Comparison of ENCODE assay signal across 21 cellular contexts in genomic region chr16:50578147-50578546, GRCh38. TPM values are rescaled to one million over a fixed set of nuclear protein-coding genes. Genes with fewer than 3 reads are reported as not detected.
A peak's percentile ranks its signal among the peaks of the same experiment; 100 is the strongest.
DNase-seq lines count a peak whose midpoint lies in the region; ATAC-seq and TF ChIP-seq lines count a peak whose summit lies in the region.
"Had no signal": no experiment of that assay in that cellular context is flagged by ENCODE, and none has a peak within 500 bp of the region (broad histone marks: within the 10 kb centered on the region; RNA-seq: fewer than 3 reads in every experiment).

No MANE protein-coding gene starts in this region.

- H3K4me1 Mint-ChIP-seq in activated B cell treated with CpG ODN at 0.5 μM for 24 hours (peaks cover 7% of the 10 kb centered on the region), mesothelial cell of epicardium (peaks cover 41% of the 10 kb centered on the region)
- H3K4me1 Mint-ChIP-seq: central memory CD8-positive, alpha-beta T cell had no signal

- H3F3A ChIP-seq in SK-N-SH (replicated peaks; ENCODE audit: insufficient read depth): no peaks in the 10 kb centered on the region

- H3K27ac ChIP-seq in SK-N-SH (ENCODE audit: low read depth in 2 of 2, low read length in 1 of 2): no peak overlapping the region
- H3K27ac ChIP-seq: Peyer's patch, skin epidermis, VCaP had no signal

- H3K9me3 ChIP-seq in SK-N-SH: no peaks in the 10 kb centered on the region
- H3K9me3 ChIP-seq: Peyer's patch, upper lobe of left lung had no signal

- no peaks in the 10 kb centered on the region for H4K20me1 ChIP-seq in SK-N-SH (ENCODE audit: insufficient read depth)

- H3K27me3 Mint-ChIP-seq in activated B cell treated with CpG ODN at 0.5 μM for 24 hours (no peaks in the 10 kb centered on the region), mesothelial cell of epicardium (ENCODE audit: low read depth) (no peaks in the 10 kb centered on the region)
- H3K27me3 Mint-ChIP-seq: CD4-positive, CD25-positive, alpha-beta regulatory T cell; central memory CD8-positive, alpha-beta T cell had no signal

- H3K4me2 ChIP-seq in SK-N-SH: no peak overlapping the region

- 0 out of 2 replicates have a peak, but pooled peaks cover 8% of the 10 kb centered on the region for H3K27me3 ChIP-seq in SK-N-SH (ENCODE audit: insufficient read depth)
- H3K27me3 ChIP-seq: Peyer's patch, upper lobe of left lung had no signal

- DNase-seq in CD1c-positive myeloid dendritic cell (ENCODE audit: extremely low spot score) (peak; percentile 61), activated B cell treated with CpG ODN at 0.5 μM for 24 hours (no peak), mesothelial cell of epicardium (ENCODE audit: low spot score in 2 of 2, unreplicated experiment in 2 of 2) (no peak), SK-N-SH (no peak)
- no peak for DNase-seq in central memory CD4-positive, alpha-beta T cell
- DNase-seq: CD4-positive, CD25-positive, alpha-beta regulatory T cell; endodermal cell; H9; IMR-90; NCI-H1092 treated with DMSO at 0.1 percent for 48 hours; NCI-H526; Peyer's patch; SW 1271; upper lobe of left lung had no signal

- 36% methylated on average over 2 of the region's 2 CpGs for WGBS in SK-N-SH (ENCODE audit: low lambda C conversion rate)

- no peak overlapping the region for H2AFZ ChIP-seq in SK-N-SH (ENCODE audit: low read depth)

- CTCF ChIA-PET in activated B cell treated with CpG ODN at 0.5 μM for 24 hours (lab: Charles Lee) (no interaction called here), SK-N-SH (lab: Yijun Ruan, JAX) (interaction anchor here (1.1 kb wide), 1 partner anchor 15 kb away, joined by 3 read pairs; no protein-coding TSS in a partner anchor)

- no peaks in the 10 kb centered on the region for H3K79me2 ChIP-seq in SK-N-SH (ENCODE audit: insufficient read depth)

- TF ChIP-seq EP300 in Ishikawa (IDR thresholded peaks at IDR 0.05; ENCODE audit: borderline replicate concordance) (no peak), SK-N-SH (IDR thresholded peaks at IDR 0.05; ENCODE audit: borderline replicate concordance in 1 of 2, low read depth in 1 of 2, low read length in 1 of 2) (no peak)

- H3K4me3 Mint-ChIP-seq in activated B cell treated with CpG ODN at 0.5 μM for 24 hours (no peak overlapping the region), mesothelial cell of epicardium (no peak overlapping the region)
- H3K4me3 Mint-ChIP-seq: CD4-positive, CD25-positive, alpha-beta regulatory T cell; central memory CD8-positive, alpha-beta T cell; endodermal cell; H9 had no signal

- H3K9me3 Mint-ChIP-seq in activated B cell treated with CpG ODN at 0.5 μM for 24 hours: no peaks in the 10 kb centered on the region
- H3K9me3 Mint-ChIP-seq in mesothelial cell of epicardium: no peaks in the 10 kb centered on the region
- H3K9me3 Mint-ChIP-seq: CD4-positive, CD25-positive, alpha-beta regulatory T cell; endodermal cell; H9 had no signal

- H3K9me2 ChIP-seq in SK-N-SH: no peaks in the 10 kb centered on the region

- no peak overlapping the region for H3K4me3 ChIP-seq in SK-N-SH (ENCODE audit: low read depth in 2 of 2, low read length in 1 of 2)
- H3K4me3 ChIP-seq: Peyer's patch, skin epidermis, upper lobe of left lung had no signal

- TF ChIP-seq CTCF in activated B cell treated with CpG ODN at 0.5 μM for 24 hours (IDR thresholded peaks at IDR 0.05): no peak
- no peak for TF ChIP-seq CTCF in mesothelial cell of epicardium (IDR thresholded peaks at IDR 0.05; ENCODE audit: unreplicated experiment)
- TF ChIP-seq CTCF in SK-N-SH (IDR thresholded peaks at IDR 0.05): no peak

- H3K9ac ChIP-seq in SK-N-SH: no peak overlapping the region

- H3K27ac Mint-ChIP-seq in activated B cell treated with CpG ODN at 0.5 μM for 24 hours (no peak overlapping the region), mesothelial cell of epicardium (no peak overlapping the region)
- H3K27ac Mint-ChIP-seq: endodermal cell, H9 had no signal

- peaks cover 0 to 3% of the 10 kb centered on the region in 2 experiments; a peak in 1 of 4 replicates for H3K4me1 ChIP-seq in SK-N-SH (ENCODE audit: control insufficient read depth in 1 of 2, insufficient read depth in 2 of 2, low read depth in 1 of 2, low read length in 1 of 2)
- H3K4me1 ChIP-seq: Peyer's patch had no signal

- no peaks in the 10 kb centered on the region for H3K36me3 Mint-ChIP-seq in activated B cell treated with CpG ODN at 0.5 μM for 24 hours (ENCODE audit: low read depth)
- H3K36me3 Mint-ChIP-seq in mesothelial cell of epicardium: peaks cover 7% of the 10 kb centered on the region

- intact Hi-C loops in activated B cell treated with CpG ODN at 0.5 μM for 24 hours (cut with micrococcal nuclease): no loop called here

- TF ChIP-seq RAD21 in Ishikawa (IDR thresholded peaks at IDR 0.05; ENCODE audit: low read depth): no peak
- no peak for TF ChIP-seq RAD21 in SK-N-SH (IDR thresholded peaks at IDR 0.05; ENCODE audit: low read length)

- ATAC-seq in GM19463 (IDR thresholded peaks at IDR 0.05; ENCODE audit: unreplicated experiment) (peak; percentile 47), activated B cell treated with CpG ODN at 0.5 μM for 24 hours (ENCODE audit: low read depth) (peak; percentile 96), GM21528 (IDR thresholded peaks at IDR 0.05; ENCODE audit: low FRiP score, unreplicated experiment) (no peak)

- POLR2A ChIA-PET in activated B cell treated with CpG ODN at 0.5 μM for 24 hours (lab: Charles Lee): interaction anchor here (0.7 to 1.1 kb wide), 3 partner anchors 8 to 166 kb away, joined by 3 to 4 read pairs (median 3); no protein-coding TSS in a partner anchor
- POLR2A ChIA-PET in SK-N-SH (lab: Yijun Ruan, JAX): no interaction called here

- no peaks in the 10 kb centered on the region for H3K36me3 ChIP-seq in SK-N-SH (replicated peaks in 1 of 2; ENCODE audit: control insufficient read depth in 1 of 2, insufficient read depth in 2 of 2, low read length in 1 of 2)
- H3K36me3 ChIP-seq: Peyer's patch, upper lobe of left lung had no signal

TF ChIP-seq in Ishikawa, 13 proteins besides CTCF, POLR2A, EP300 and RAD21:
- TF ChIP-seq NFIC (IDR thresholded peaks at IDR 0.05) (no peak), TEAD4 (IDR thresholded peaks at IDR 0.05) (no peak), ZBTB7A (IDR thresholded peaks at IDR 0.05; ENCODE audit: low read depth) (no peak), TCF12 (IDR thresholded peaks at IDR 0.05; ENCODE audit: low read depth) (no peak)
- TF ChIP-seq, protein P1, sequence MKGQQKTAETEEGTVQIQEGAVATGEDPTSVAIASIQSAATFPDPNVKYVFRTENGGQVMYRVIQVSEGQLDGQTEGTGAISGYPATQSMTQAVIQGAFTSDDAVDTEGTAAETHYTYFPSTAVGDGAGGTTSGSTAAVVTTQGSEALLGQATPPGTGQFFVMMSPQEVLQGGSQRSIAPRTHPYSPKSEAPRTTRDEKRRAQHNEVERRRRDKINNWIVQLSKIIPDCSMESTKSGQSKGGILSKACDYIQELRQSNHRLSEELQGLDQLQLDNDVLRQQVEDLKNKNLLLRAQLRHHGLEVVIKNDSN (IDR thresholded peaks at IDR 0.05): peak; percentile 59

TF ChIP-seq in SK-N-SH, 30 proteins besides CTCF, POLR2A, EP300 and RAD21 (continues in another document):
- TF ChIP-seq NRF1 (IDR thresholded peaks at IDR 0.05; ENCODE audit: low read depth, low read length) (no peak), POLR2AphosphoS5 (IDR thresholded peaks at IDR 0.05; ENCODE audit: low read depth, low read length) (no peak), SIN3A (IDR thresholded peaks at IDR 0.05; ENCODE audit: borderline replicate concordance, low read depth, low read length) (no peak), FOXM1 (IDR thresholded peaks at IDR 0.05; ENCODE audit: low read depth) (no peak), MXI1 (IDR thresholded peaks at IDR 0.05; ENCODE audit: low read depth, low read length) (no peak), SMC3 (IDR thresholded peaks at IDR 0.05; ENCODE audit: low read depth, low read length) (no peak), NFIC (IDR thresholded peaks at IDR 0.05; ENCODE audit: borderline replicate concordance) (no peak), ELF1 (IDR thresholded peaks at IDR 0.05) (no peak), JUND (IDR thresholded peaks at IDR 0.05) (no peak)
- TF ChIP-seq, protein P2, sequence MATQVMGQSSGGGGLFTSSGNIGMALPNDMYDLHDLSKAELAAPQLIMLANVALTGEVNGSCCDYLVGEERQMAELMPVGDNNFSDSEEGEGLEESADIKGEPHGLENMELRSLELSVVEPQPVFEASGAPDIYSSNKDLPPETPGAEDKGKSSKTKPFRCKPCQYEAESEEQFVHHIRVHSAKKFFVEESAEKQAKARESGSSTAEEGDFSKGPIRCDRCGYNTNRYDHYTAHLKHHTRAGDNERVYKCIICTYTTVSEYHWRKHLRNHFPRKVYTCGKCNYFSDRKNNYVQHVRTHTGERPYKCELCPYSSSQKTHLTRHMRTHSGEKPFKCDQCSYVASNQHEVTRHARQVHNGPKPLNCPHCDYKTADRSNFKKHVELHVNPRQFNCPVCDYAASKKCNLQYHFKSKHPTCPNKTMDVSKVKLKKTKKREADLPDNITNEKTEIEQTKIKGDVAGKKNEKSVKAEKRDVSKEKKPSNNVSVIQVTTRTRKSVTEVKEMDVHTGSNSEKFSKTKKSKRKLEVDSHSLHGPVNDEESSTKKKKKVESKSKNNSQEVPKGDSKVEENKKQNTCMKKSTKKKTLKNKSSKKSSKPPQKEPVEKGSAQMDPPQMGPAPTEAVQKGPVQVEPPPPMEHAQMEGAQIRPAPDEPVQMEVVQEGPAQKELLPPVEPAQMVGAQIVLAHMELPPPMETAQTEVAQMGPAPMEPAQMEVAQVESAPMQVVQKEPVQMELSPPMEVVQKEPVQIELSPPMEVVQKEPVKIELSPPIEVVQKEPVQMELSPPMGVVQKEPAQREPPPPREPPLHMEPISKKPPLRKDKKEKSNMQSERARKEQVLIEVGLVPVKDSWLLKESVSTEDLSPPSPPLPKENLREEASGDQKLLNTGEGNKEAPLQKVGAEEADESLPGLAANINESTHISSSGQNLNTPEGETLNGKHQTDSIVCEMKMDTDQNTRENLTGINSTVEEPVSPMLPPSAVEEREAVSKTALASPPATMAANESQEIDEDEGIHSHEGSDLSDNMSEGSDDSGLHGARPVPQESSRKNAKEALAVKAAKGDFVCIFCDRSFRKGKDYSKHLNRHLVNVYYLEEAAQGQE (IDR thresholded peaks at IDR 0.05; ENCODE audit: low read depth, low read length): no peak
- TF ChIP-seq, protein P3, sequence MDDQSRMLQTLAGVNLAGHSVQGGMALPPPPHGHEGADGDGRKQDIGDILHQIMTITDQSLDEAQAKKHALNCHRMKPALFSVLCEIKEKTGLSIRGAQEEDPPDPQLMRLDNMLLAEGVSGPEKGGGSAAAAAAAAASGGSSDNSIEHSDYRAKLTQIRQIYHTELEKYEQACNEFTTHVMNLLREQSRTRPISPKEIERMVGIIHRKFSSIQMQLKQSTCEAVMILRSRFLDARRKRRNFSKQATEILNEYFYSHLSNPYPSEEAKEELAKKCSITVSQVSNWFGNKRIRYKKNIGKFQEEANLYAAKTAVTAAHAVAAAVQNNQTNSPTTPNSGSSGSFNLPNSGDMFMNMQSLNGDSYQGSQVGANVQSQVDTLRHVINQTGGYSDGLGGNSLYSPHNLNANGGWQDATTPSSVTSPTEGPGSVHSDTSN (IDR thresholded peaks at IDR 0.05): no peak

RNA-seq across cellular contexts. Expression of gene NKD1, which starts 30.0 kb away (rescaled TPM):
- total RNA-seq in activated B cell treated with CpG ODN at 0.5 μM for 24 hours (0.49 and 1.5 TPM in 2 replicates), mesothelial cell of epicardium (60.1 to 63.0 TPM (median 61.5 TPM) in 3 replicates)
- 0.02 and 0.13 TPM in 2 replicates for polyA plus RNA-seq in SK-N-SH (2012; rRNA removed)
- polyA plus RNA-seq in SK-N-SH (2012; cell fraction: cytosol; rRNA removed): 0.03 and 0.16 TPM in 2 replicates
- 0.04 and 0.05 TPM in 2 replicates for polyA plus RNA-seq in SK-N-SH (2012; cell fraction: nucleus; rRNA removed)
- total RNA-seq: fibroblast of villous mesenchyme, IMR-90 had no signal
- polyA plus RNA-seq: IMR-90 had no signal

Comparison
In these comparisons a context has a peak if more than half of its experiments do, and no peak if none do; other contexts are left out.
1. RNA of gene NKD1, which starts 30.0 kb away (total RNA-seq): 60.1 to 63.0 TPM in mesothelial cell of epicardium; 0.49 to 1.5 TPM in activated B cell treated with CpG ODN at 0.5 μM for 24 hours; every median in the first group is over 10 times any median in the second.